8 cellular contexts compared by ENCODE assay signal in genomic region chr16:1311738-1312458, GRCh38. TPM values are rescaled to one million over a fixed set of nuclear protein-coding genes. Genes with fewer than 3 reads are reported as not detected.
DNase-seq lines count a peak whose midpoint lies in the region; ATAC-seq and TF ChIP-seq lines count a peak whose summit lies in the region.

No MANE protein-coding gene starts in this region.

- H3K9me3 ChIP-seq in iPS-18c (ENCODE audit: control insufficient read depth, insufficient read depth, low read length) = no peaks in the 10 kb centered on the region

- TF ChIP-seq CTCF in HFFc6 (IDR thresholded peaks at IDR 0.05) = no peak

- peaks cover 23% of the 10 kb centered on the region for H3K36me3 Mint-ChIP-seq in HFFc6 (ENCODE audit: low read depth)
- H3K36me3 Mint-ChIP-seq in activated naive CD8-positive, alpha-beta T cell treated with anti-CD3 and anti-CD28 coated beads, Interleukin-2, amount 50 U/mL, for 24 hours (ENCODE audit: low read depth) = peaks cover 32% of the 10 kb centered on the region
- peaks cover 87% of the 10 kb centered on the region for H3K36me3 Mint-ChIP-seq in stimulated activated effector memory CD8-positive, alpha-beta T cell treated with anti-CD3 and anti-CD28 coated beads, Interleukin-12 subunit alpha, Interleukin-12 subunit beta, amount 100 ng/mL, for 72 hours

- no peak for ATAC-seq in activated naive CD8-positive, alpha-beta T cell treated with anti-CD3 and anti-CD28 coated beads, Interleukin-2, amount 50 U/mL, for 24 hours
- ATAC-seq in stimulated activated effector memory CD8-positive, alpha-beta T cell treated with anti-CD3 and anti-CD28 coated beads, Interleukin-12 subunit alpha, Interleukin-12 subunit beta, amount 100 ng/mL, for 72 hours = no peak
- ATAC-seq in HG03469 (IDR thresholded peaks at IDR 0.05; ENCODE audit: unreplicated experiment) (no peak), GM21423 (IDR thresholded peaks at IDR 0.05; ENCODE audit: unreplicated experiment) (no peak)

- peaks cover 14% of the 10 kb centered on the region for H3K4me1 Mint-ChIP-seq in HFFc6 (ENCODE audit: low read depth)
- peaks cover 42% of the 10 kb centered on the region for H3K4me1 Mint-ChIP-seq in activated naive CD8-positive, alpha-beta T cell treated with anti-CD3 and anti-CD28 coated beads, Interleukin-2, amount 50 U/mL, for 24 hours
- H3K4me1 Mint-ChIP-seq in stimulated activated effector memory CD8-positive, alpha-beta T cell treated with anti-CD3 and anti-CD28 coated beads, Interleukin-12 subunit alpha, Interleukin-12 subunit beta, amount 100 ng/mL, for 72 hours = peaks cover 29% of the 10 kb centered on the region

- peak overlapping the region; percentile 97 for H3K4me3 Mint-ChIP-seq in HFFc6
- H3K4me3 Mint-ChIP-seq in activated naive CD8-positive, alpha-beta T cell treated with anti-CD3 and anti-CD28 coated beads, Interleukin-2, amount 50 U/mL, for 24 hours = peak overlapping the region; percentile 99
- H3K4me3 Mint-ChIP-seq in stimulated activated effector memory CD8-positive, alpha-beta T cell treated with anti-CD3 and anti-CD28 coated beads, Interleukin-12 subunit alpha, Interleukin-12 subunit beta, amount 100 ng/mL, for 72 hours = peak overlapping the region; percentile 94

- peak overlapping the region; percentile 80 for H3K4me3 ChIP-seq in iPS-18c (ENCODE audit: insufficient read depth, low read depth, low read length)

- no peak overlapping the region for H3K27ac Mint-ChIP-seq in HFFc6
- H3K27ac Mint-ChIP-seq in activated naive CD8-positive, alpha-beta T cell treated with anti-CD3 and anti-CD28 coated beads, Interleukin-2, amount 50 U/mL, for 24 hours = no peak overlapping the region
- H3K27ac Mint-ChIP-seq in stimulated activated effector memory CD8-positive, alpha-beta T cell treated with anti-CD3 and anti-CD28 coated beads, Interleukin-12 subunit alpha, Interleukin-12 subunit beta, amount 100 ng/mL, for 72 hours = peak overlapping the region; percentile 97

- H3K27me3 Mint-ChIP-seq in HFFc6 (ENCODE audit: insufficient read depth) = peaks cover 4% of the 10 kb centered on the region; the same call in 1 of the 2 replicates
- no peaks in the 10 kb centered on the region for H3K27me3 Mint-ChIP-seq in activated naive CD8-positive, alpha-beta T cell treated with anti-CD3 and anti-CD28 coated beads, Interleukin-2, amount 50 U/mL, for 24 hours

- DNase-seq in HFFc6 = no peak
- DNase-seq in activated naive CD8-positive, alpha-beta T cell treated with anti-CD3 and anti-CD28 coated beads, Interleukin-2, amount 50 U/mL, for 24 hours = no peak
- DNase-seq in stimulated activated effector memory CD8-positive, alpha-beta T cell treated with anti-CD3 and anti-CD28 coated beads, Interleukin-12 subunit alpha, Interleukin-12 subunit beta, amount 100 ng/mL, for 72 hours (ENCODE audit: low spot score in 2 of 2) = no peak
- no peak for DNase-seq in stimulated activated naive CD4-positive, alpha-beta T cell (lab: John Stamatoyannopoulos, UW)
- no peak for DNase-seq in NCI-H146 (lab: John Stamatoyannopoulos, UW)

- H3K9me3 Mint-ChIP-seq in HFFc6 = no peaks in the 10 kb centered on the region
- no peaks in the 10 kb centered on the region for H3K9me3 Mint-ChIP-seq in activated naive CD8-positive, alpha-beta T cell treated with anti-CD3 and anti-CD28 coated beads, Interleukin-2, amount 50 U/mL, for 24 hours
- no peaks in the 10 kb centered on the region for H3K9me3 Mint-ChIP-seq in stimulated activated effector memory CD8-positive, alpha-beta T cell treated with anti-CD3 and anti-CD28 coated beads, Interleukin-12 subunit alpha, Interleukin-12 subunit beta, amount 100 ng/mL, for 72 hours

RNA-seq across cellular contexts. Expression of gene UBE2I, which starts 2.5 kb away (rescaled TPM):
- 100 to 1,000 TPM; 116 to 147 (median 138) TPM for total RNA-seq in HFFc6 (2021; fragmentation: NEBNext Ultra II Directional; extraction: Animal tissue kit (Norgen Biotek cat#: 25700))

RNA-seq across cellular contexts. Expression of gene BAIAP3, which starts 21.5 kb away (rescaled TPM):
- under 1 TPM; 0.11 to 0.28 (median 0.16) TPM for total RNA-seq in HFFc6 (2021; fragmentation: NEBNext Ultra II Directional; extraction: Animal tissue kit (Norgen Biotek cat#: 25700))

RNA-seq across cellular contexts. Expression of gene TSR3, which starts 39.8 kb away (rescaled TPM):
- total RNA-seq in HFFc6 (2021; fragmentation: NEBNext Ultra II Directional; extraction: Animal tissue kit (Norgen Biotek cat#: 25700)) = 10 to 100 TPM; 73.7 to 84.6 (median 78.1) TPM

RNA-seq across cellular contexts. Expression of gene GNPTG, which starts 39.8 kb away (rescaled TPM):
- 10 to 100 TPM; 46.8 to 68.1 (median 52.6) TPM for total RNA-seq in HFFc6 (2021; fragmentation: NEBNext Ultra II Directional; extraction: Animal tissue kit (Norgen Biotek cat#: 25700))

RNA-seq across cellular contexts. Expression of gene TPSD1, which starts 56.0 kb away (rescaled TPM):
- total RNA-seq in HFFc6 (2021; fragmentation: NEBNext Ultra II Directional; extraction: Animal tissue kit (Norgen Biotek cat#: 25700)) = not detected
